8 cellular contexts compared by ENCODE assay signal in genomic region chr3:190120161-190121060, GRCh38. TPM values are rescaled to one million over a fixed set of nuclear protein-coding genes. Genes with fewer than 3 reads are reported as not detected.
A peak's percentile ranks its signal among the peaks of the same experiment; 100 is the strongest.
DNase-seq lines count a peak whose midpoint lies in the region; ATAC-seq lines count a peak whose summit lies in the region.

TSS of gene P3H2 (minus strand) at chr3:190120897. CDS start at chr3:190120731, 166 bp downstream.

- peaks cover 0 to 4% (median 0%) of the 10 kb centered on the region in 8 donors for H3K9me3 Mint-ChIP-seq in CD4-positive, alpha-beta memory T cell

- CTCF ChIA-PET in CD4-positive, alpha-beta memory T cell (lab: Charles Lee; ENCODE audit: partially characterized antibody): no interaction called here

- H3K27ac ChIP-seq in CD4-positive, alpha-beta memory T cell (ENCODE audit: low read depth, low read length): no peak within 1 kb of the TSS
- peak within 1 kb of the TSS; percentile 65 for H3K27ac ChIP-seq in right cardiac atrium (ENCODE audit: low read length)

- WGBS in right cardiac atrium: 1% methylated on average over 105 of the region's 105 CpGs

- H3K4me3 Mint-ChIP-seq in CD4-positive, alpha-beta memory T cell: peak within 1 kb of the TSS in 7 of 8 donors; percentile 27 to 71 (median 54)

- intact Hi-C loops in CD4-positive, alpha-beta memory T cell (cut with micrococcal nuclease): no loop called here
- intact Hi-C loops in right cardiac atrium (cut with DNase I): loop anchor here in 2 of 4 donors (10.0 kb wide), 2 partner anchors 96 to 156 kb away; no protein-coding TSS in a partner anchor

- peak in 1 of 5 donors; percentile 0 for DNase-seq in CD4-positive, alpha-beta memory T cell
- DNase-seq in NOMO-1 treated with DMSO at 0.1 percent for 48 hours (lab: John Stamatoyannopoulos, UW; ENCODE audit: unreplicated experiment) (peak; percentile 93), astrocyte of the hippocampus (ENCODE audit: low read depth, low spot score) (peak; percentile 98), right cardiac atrium (peak; percentile 81 to 93 (median 93)), pons (ENCODE audit: low spot score) (peak; percentile 83)

- peaks cover 30 to 36% of the 10 kb centered on the region in 2 donors for H3K27me3 Mint-ChIP-seq in CD4-positive, alpha-beta memory T cell

- H3K36me3 ChIP-seq in CD4-positive, alpha-beta memory T cell (ENCODE audit: insufficient read depth, low read length): no peaks in the 10 kb centered on the region

- no peaks in the 10 kb centered on the region for H3K4me1 ChIP-seq in CD4-positive, alpha-beta memory T cell (ENCODE audit: insufficient read depth, low read length)
- no peaks in the 10 kb centered on the region for H3K4me1 ChIP-seq in right cardiac atrium (ENCODE audit: control insufficient read depth, insufficient read depth, low read length)

- no peak within 1 kb of the TSS for H3K4me3 ChIP-seq in CD4-positive, alpha-beta memory T cell (ENCODE audit: low read length in 2 of 2)
- H3K4me3 ChIP-seq in right cardiac atrium (ENCODE audit: low read length): peak within 1 kb of the TSS; percentile 90

- H3K27me3 ChIP-seq in CD4-positive, alpha-beta memory T cell (ENCODE audit: insufficient read depth, low read length): peaks cover 3% of the 10 kb centered on the region
- no peaks in the 10 kb centered on the region for H3K27me3 ChIP-seq in right cardiac atrium (ENCODE audit: control insufficient read depth, insufficient read depth)

- no peaks in the 10 kb centered on the region for H3K9me3 ChIP-seq in CD4-positive, alpha-beta memory T cell (ENCODE audit: control insufficient read depth in 1 of 2, low read length in 2 of 2)
- no peaks in the 10 kb centered on the region for H3K9me3 ChIP-seq in right cardiac atrium (ENCODE audit: control insufficient read depth, low read length)

- H3K4me1 Mint-ChIP-seq in CD4-positive, alpha-beta memory T cell: peaks cover 6 to 9% (median 8%) of the 10 kb centered on the region in 4 donors

- H3K27ac Mint-ChIP-seq in CD4-positive, alpha-beta memory T cell: no peak within 1 kb of the TSS

- ATAC-seq in GM19351 (IDR thresholded peaks at IDR 0.05; ENCODE audit: unreplicated experiment): peak; percentile 85
- peak; percentile 73 for ATAC-seq in HG03520 (IDR thresholded peaks at IDR 0.05; ENCODE audit: unreplicated experiment)
- ATAC-seq in right cardiac atrium: peak; percentile 99
- no peak for ATAC-seq in HG02840 (IDR thresholded peaks at IDR 0.05; ENCODE audit: low FRiP score, unreplicated experiment)

- no peaks in the 10 kb centered on the region for H3K36me3 Mint-ChIP-seq in CD4-positive, alpha-beta memory T cell

- POLR2A ChIA-PET in CD4-positive, alpha-beta memory T cell (lab: Charles Lee; ENCODE audit: partially characterized antibody): no interaction called here

RNA-seq across cellular contexts. Expression of gene P3H2, which starts in this region (rescaled TPM):
- total RNA-seq in CD4-positive, alpha-beta memory T cell: not detected
- not detected for polyA plus RNA-seq in CD4-positive, alpha-beta memory T cell
- total RNA-seq in right cardiac atrium: 1 to 10 TPM; 1.7 to 4.1 (median 3.0) TPM
- polyA plus RNA-seq in right cardiac atrium: 4.1 TPM
